18 cellular contexts compared by ENCODE assay signal in genomic region chr2:9163306-9164111, GRCh38. TPM values are rescaled to one million over a fixed set of nuclear protein-coding genes. Genes with fewer than 3 reads are reported as not detected.
DNase-seq lines count a peak whose midpoint lies in the region; ATAC-seq, FAIRE-seq and TF ChIP-seq lines count a peak whose summit lies in the region.
"Had no signal": no experiment of that assay in that cellular context is flagged by ENCODE, and none has a peak within 500 bp of the region (broad histone marks: within the 10 kb centered on the region; RNA-seq: fewer than 3 reads in every experiment).

No MANE protein-coding gene starts in this region.

- no peak overlapping the region for H3K4me3 Mint-ChIP-seq in MCF 10A (ENCODE audit: unreplicated experiment)
- H3K4me3 Mint-ChIP-seq: IgD-negative memory B cell had no signal

- peak overlapping the region; percentile 74 for H3K27ac Mint-ChIP-seq in MCF 10A (ENCODE audit: low read depth, unreplicated experiment)
- H3K27ac Mint-ChIP-seq: IgD-negative memory B cell had no signal

- no peaks in the 10 kb centered on the region for H3K36me3 Mint-ChIP-seq in MCF 10A (ENCODE audit: insufficient read depth, unreplicated experiment)
- H3K36me3 Mint-ChIP-seq: IgD-negative memory B cell had no signal

- H3K9ac ChIP-seq in HepG2 (ENCODE audit: insufficient read depth, low read depth, low read length) = no peak overlapping the region

- FAIRE-seq in HepG2 (lab: Jason Lieb, UNC) = no peak
- FAIRE-seq: H1 had no signal

- no peaks in the 10 kb centered on the region for H3K79me2 ChIP-seq in HepG2 (ENCODE audit: insufficient read depth, low read length)

- H3K4me1 ChIP-seq in HepG2 (ENCODE audit: insufficient read depth, low read length) (peaks cover 37% of the 10 kb centered on the region), right lobe of liver (no peaks in the 10 kb centered on the region)

- TF ChIP-seq CTCF in HepG2 (CRISPR knock-in tag; IDR thresholded peaks at IDR 0.05) (no peak), right lobe of liver (IDR thresholded peaks at IDR 0.05) (no peak), MCF 10A (IDR thresholded peaks at IDR 0.05; ENCODE audit: unreplicated experiment) (no peak)

- no peaks in the 10 kb centered on the region for H4K20me1 ChIP-seq in HepG2 (ENCODE audit: insufficient read depth, low read length)

- no peaks in the 10 kb centered on the region for H3K9me3 ChIP-seq in HepG2 (ENCODE audit: low read length)
- no peaks in the 10 kb centered on the region for H3K9me3 ChIP-seq in right lobe of liver
- H3K9me3 ChIP-seq: left ventricle myocardium inferior, tibial nerve had no signal

- no peaks in the 10 kb centered on the region for H3K36me3 ChIP-seq in HepG2 (replicated peaks in 1 of 2; ENCODE audit: control insufficient read depth in 1 of 2, insufficient read depth in 2 of 2, low read length in 2 of 2)
- H3K36me3 ChIP-seq in right lobe of liver = no peaks in the 10 kb centered on the region
- H3K36me3 ChIP-seq: left ventricle myocardium inferior, tibial nerve had no signal

- TF ChIP-seq EP300 in HepG2 (IDR thresholded peaks at IDR 0.05; ENCODE audit: low read depth in 2 of 2, low read length in 2 of 2) = no peak
- no peak for TF ChIP-seq EP300 in HepG2 (CRISPR knock-in tag; IDR thresholded peaks at IDR 0.05; ENCODE audit: borderline replicate concordance)

- no peaks in the 10 kb centered on the region for H3K9me3 Mint-ChIP-seq in MCF 10A (ENCODE audit: unreplicated experiment)

- no peak for TF ChIP-seq RAD21 in HepG2 (CRISPR knock-in tag; IDR thresholded peaks at IDR 0.05)

- H2AFZ ChIP-seq in HepG2 (ENCODE audit: low read length) = no peak overlapping the region

- ATAC-seq in HepG2 (no peak), right lobe of liver (no peak), HG02678 (IDR thresholded peaks at IDR 0.05; ENCODE audit: unreplicated experiment) (no peak)

- 0 out of 5 replicates have a peak, but pooled peaks cover 0 to 5% of the 10 kb centered on the region in 2 experiments for H3K27me3 ChIP-seq in HepG2 (ENCODE audit: control insufficient read depth in 1 of 2, insufficient read depth in 2 of 2, low read length in 2 of 2)
- H3K27me3 ChIP-seq in right lobe of liver = no peaks in the 10 kb centered on the region
- H3K27me3 ChIP-seq: tibial nerve had no signal

- BruUV-seq in HepG2 (replicated peaks; lab: Mats Ljungman, UMichigan) (no TSS peak), MCF 10A (replicated peaks; lab: Mats Ljungman, UMichigan) (no TSS peak)

- POLR2A ChIA-PET in HepG2 (lab: Yijun Ruan, JAX) = interaction anchor here (1.6 kb wide), 1 partner anchor 44 kb away, joined by 3 read pairs; no protein-coding TSS in a partner anchor
- POLR2A ChIA-PET in MCF 10A (lab: Yijun Ruan, JAX) = interaction anchor here (0.6 to 2.2 kb wide), 8 partner anchors 9 to 1470 kb away, joined by 3 to 12 read pairs (median 3); no protein-coding TSS in a partner anchor

- WGBS in HepG2 (ENCODE audit: low lambda C conversion rate) = 58% methylated on average over 7 of the region's 8 CpGs
- WGBS in right lobe of liver (ENCODE audit: insufficient coverage, low coverage, low lambda C conversion rate, missing lambda C conversion rate) = 86% methylated on average over 4 of the region's 8 CpGs

- CTCF ChIA-PET in HepG2 (lab: Yijun Ruan, JAX; ENCODE audit: low intra/inter-chr PET ratio, low total read pairs) (no interaction called here), MCF 10A (lab: Yijun Ruan, JAX) (interaction anchor here (0.5 to 2.2 kb wide), 9 partner anchors 17 to 284 kb away, joined by 3 to 10 read pairs (median 3); no protein-coding TSS in a partner anchor)

- no peak overlapping the region for H3K4me2 ChIP-seq in HepG2 (ENCODE audit: low read depth, low read length)

- DNase-seq in HepG2 (ENCODE audit: low spot score) (no peak), right lobe of liver (no peak), MCF 10A (ENCODE audit: unreplicated experiment) (peak; percentile 62), hepatic stellate cell (ENCODE audit: low spot score) (peak; percentile 55), NCI-H524 treated with DMSO at 0.1 percent for 48 hours (lab: John Stamatoyannopoulos, UW) (no peak), NCI-H146 treated with DMSO at 0.1 percent for 48 hours (lab: John Stamatoyannopoulos, UW; ENCODE audit: unreplicated experiment) (no peak), nucleus accumbens (lab: John Stamatoyannopoulos, UW) (no peak)
- DNase-seq: caudate nucleus; hypothalamus; left ventricle myocardium inferior; NCI-H1105 treated with DMSO at 0.1 percent for 48 hours; stimulated activated CD4-positive, alpha-beta T cell treated with anti-CD3 and anti-CD28 coated beads, Interleukin-1b, Interleukin-23, amount 100 ng/mL, for 48 hours had no signal

- H3K4me3 ChIP-seq in HepG2 (replicated peaks in 1 of 3; ENCODE audit: insufficient read depth in 1 of 3, low read depth in 2 of 3, low read length in 3 of 3) (no peak overlapping the region), right lobe of liver (no peak overlapping the region)
- H3K4me3 ChIP-seq: left ventricle myocardium inferior, SK-N-MC, tibial nerve had no signal

- no peak overlapping the region for H3K27ac ChIP-seq in HepG2 (ENCODE audit: extremely low read length, insufficient read depth, low read length)
- no peak overlapping the region for H3K27ac ChIP-seq in right lobe of liver
- H3K27ac ChIP-seq: 22Rv1, left ventricle myocardium inferior, SK-N-MC had no signal

- H3K4me1 Mint-ChIP-seq in MCF 10A (ENCODE audit: insufficient read depth, unreplicated experiment) = peaks cover 20% of the 10 kb centered on the region
- H3K4me1 Mint-ChIP-seq: IgD-negative memory B cell had no signal

- TF ChIP-seq POLR2A in HepG2 (IDR thresholded peaks at IDR 0.05; ENCODE audit: insufficient read depth in 1 of 2, low read depth in 2 of 2, low read length in 2 of 2) (no peak), right lobe of liver (IDR thresholded peaks at IDR 0.05) (no peak)

- in situ Hi-C loops in HepG2 (cut with HindIII; ENCODE audit: extremely low pct_ligation_motif_present, low pct_unique_long_range_greater_than_20kb) = no loop called here

- H3K27me3 Mint-ChIP-seq in MCF 10A (ENCODE audit: insufficient read depth, unreplicated experiment) = no peaks in the 10 kb centered on the region
- H3K27me3 Mint-ChIP-seq: IgD-negative memory B cell had no signal

- intact Hi-C loops in HepG2 (cut with micrococcal nuclease; ENCODE audit: unreplicated experiment) (no loop called here), right lobe of liver (cut with DNase I) (no loop called here), MCF 10A (cut with micrococcal nuclease) (no loop called here)

TF ChIP-seq in HepG2, 621 proteins besides CTCF, POLR2A, EP300 and RAD21:
- TF ChIP-seq CCDC6 (CRISPR knock-in tag; IDR thresholded peaks at IDR 0.05) = no peak
- TF ChIP-seq ZFP1 (CRISPR knock-in tag; IDR thresholded peaks at IDR 0.05) = no peak
- no peak for TF ChIP-seq TAF1 (CRISPR knock-in tag; IDR thresholded peaks at IDR 0.05)
- peak; percentile 84 for TF ChIP-seq ZNF629 (CRISPR knock-in tag; conservative IDR thresholded peaks at IDR 0.05)
- TF ChIP-seq IRF1 (CRISPR knock-in tag; IDR thresholded peaks at IDR 0.05; ENCODE audit: low read depth) = no peak

RNA-seq across cellular contexts. Expression of gene ASAP2, which starts 43.1 kb away (rescaled TPM):
- total RNA-seq in HepG2 (2016; rRNA removed; fragmentation: Illumina TruSeq; extraction: Trizol) (7.3 and 7.5 TPM in 2 replicates), right lobe of liver (1 to 10 TPM; 2.4 to 5.2 (median 3.9) TPM), MCF 10A (2022) (80.8 and 89.5 TPM in 2 replicates)
- 2.7 and 4.4 TPM in 2 replicates for total RNA-seq in HepG2 (2016; cell fraction: cytosol; rRNA removed; fragmentation: Illumina TruSeq; extraction: Trizol; ENCODE audit: low read depth)
- total RNA-seq in HepG2 (2016; cell fraction: insoluble cytoplasmic fraction; rRNA removed; fragmentation: Illumina TruSeq; extraction: Trizol) = 5.8 and 6.1 TPM in 2 replicates
- 5.3 and 5.4 TPM in 2 replicates for total RNA-seq in HepG2 (2016; cell fraction: membrane; rRNA removed; fragmentation: Illumina TruSeq; extraction: Trizol)
- total RNA-seq in HepG2 (2016; cell fraction: nucleus; rRNA removed; fragmentation: Illumina TruSeq; extraction: Trizol) = 9.2 and 12.1 TPM in 2 replicates
- 15.5 and 22.3 TPM in 2 replicates for polyA plus RNA-seq in HepG2 (2011; rRNA removed)
- 10.3 and 11.1 TPM in 2 replicates for polyA plus RNA-seq in HepG2 (2011; cell fraction: cytosol; rRNA removed)
- polyA plus RNA-seq in HepG2 (2011; cell fraction: nucleus; rRNA removed) = 23.5 and 27.0 TPM in 2 replicates
- polyA plus RNA-seq in HepG2 (2012) = 8.6 and 9.2 TPM in 2 replicates
- polyA plus RNA-seq in HepG2 (2016; cell fraction: cytosol; fragmentation: Illumina TruSeq; extraction: Trizol; ENCODE audit: low read depth) = 0.52 and 0.53 TPM in 2 replicates
- 6.8 and 8.0 TPM in 2 replicates for polyA plus RNA-seq in HepG2 (2016; cell fraction: insoluble cytoplasmic fraction; fragmentation: Illumina TruSeq; extraction: Trizol; ENCODE audit: low read depth)
- polyA plus RNA-seq in HepG2 (2016; cell fraction: membrane; fragmentation: Illumina TruSeq; extraction: Trizol; ENCODE audit: low read depth) = 2.2 and 2.8 TPM in 2 replicates
- polyA plus RNA-seq in HepG2 (2016; cell fraction: nucleus; fragmentation: Illumina TruSeq; extraction: Trizol; ENCODE audit: insufficient read depth, low read depth) = 12.8 and 15.6 TPM in 2 replicates
- polyA minus RNA-seq in HepG2 (2011; rRNA and poly(A)+ RNA removed; ENCODE audit: low replicate concordance) = 13.6 and 22.4 TPM in 2 replicates
- polyA minus RNA-seq in HepG2 (2011; cell fraction: cytosol; rRNA and poly(A)+ RNA removed) = 14.0 and 17.7 TPM in 2 replicates
- polyA minus RNA-seq in HepG2 (2011; cell fraction: nucleus; rRNA and poly(A)+ RNA removed) = 49.2 and 56.1 TPM in 2 replicates
- polyA plus RNA-seq: IgD-negative memory B cell had no signal

Comparison
In these comparisons a context has a peak if more than half of its experiments do, and no peak if none do; other contexts are left out.
1. DNase-seq: peak in MCF 10A (single experiment) and hepatic stellate cell (single experiment); none in HepG2 (single experiment), right lobe of liver (0 of 3), NCI-H524 treated with DMSO at 0.1 percent for 48 hours (single experiment), NCI-H146 treated with DMSO at 0.1 percent for 48 hours (single experiment) and nucleus accumbens (0 of 56).